ENCODE assay signal across 1 cellular context in genomic region chr12:110279561-110279960, GRCh38.
TF ChIP-seq lines count a peak whose summit lies in the region.

No MANE protein-coding gene starts in this region.

TF ChIP-seq in SK-N-SH, 30 proteins besides CTCF, POLR2A, EP300 and RAD21 (continued from another document):
- TF ChIP-seq USF1 (IDR thresholded peaks at IDR 0.05; ENCODE audit: borderline replicate concordance, low read depth) = no peak
- TF ChIP-seq IRF3 (IDR thresholded peaks at IDR 0.05; ENCODE audit: low read depth, low read length) = no peak
- no peak for TF ChIP-seq FOSL2 (IDR thresholded peaks at IDR 0.05; ENCODE audit: borderline replicate concordance, low read depth)
- TF ChIP-seq ELF1 (IDR thresholded peaks at IDR 0.05) = no peak
- no peak for TF ChIP-seq MXI1 (IDR thresholded peaks at IDR 0.05; ENCODE audit: low read depth, low read length)
- TF ChIP-seq NRF1 (IDR thresholded peaks at IDR 0.05; ENCODE audit: low read depth, low read length) = no peak
- no peak for TF ChIP-seq FOXM1 (IDR thresholded peaks at IDR 0.05; ENCODE audit: low read depth)
- TF ChIP-seq GATA2 (CRISPR knock-in tag; IDR thresholded peaks at IDR 0.05) = no peak
- no peak for TF ChIP-seq TEAD4 (IDR thresholded peaks at IDR 0.05; ENCODE audit: borderline replicate concordance, insufficient read depth)
- no peak for TF ChIP-seq RCOR1 (IDR thresholded peaks at IDR 0.05; ENCODE audit: low read length)
- TF ChIP-seq CHD2 (IDR thresholded peaks at IDR 0.05; ENCODE audit: low read length, partially characterized antibody) = no peak
- no peak for TF ChIP-seq PBX3 (IDR thresholded peaks at IDR 0.05)
- no peak for TF ChIP-seq NFIC (IDR thresholded peaks at IDR 0.05; ENCODE audit: borderline replicate concordance)
- no peak for TF ChIP-seq TCF12 (IDR thresholded peaks at IDR 0.05)
